In the genomic region with DNA sequence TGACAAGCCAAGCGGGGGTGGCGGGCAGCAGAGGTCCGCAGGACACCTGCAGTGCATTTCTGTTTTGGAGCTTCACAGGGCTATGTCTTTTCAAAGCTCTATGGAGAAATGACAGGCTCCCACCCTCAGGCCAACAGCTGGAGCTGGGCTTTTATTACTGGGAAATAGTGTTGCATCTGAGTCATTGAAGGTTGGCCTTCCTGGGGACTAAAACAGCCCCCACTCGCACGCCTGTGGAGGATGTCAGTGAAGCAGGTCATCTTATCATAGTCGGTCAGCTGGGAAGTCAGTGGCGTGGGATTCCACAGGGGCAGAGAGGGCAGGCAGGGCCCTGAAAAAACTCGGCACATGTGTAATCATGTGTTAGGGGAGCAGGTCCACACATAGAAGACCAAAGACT, we compare ENCODE assay signal across 16 cellular contexts. TPM values are rescaled to one million over a fixed set of nuclear protein-coding genes. Genes with fewer than 3 reads are reported as not detected.
A peak's percentile ranks its signal among the peaks of the same experiment; 100 is the strongest.
DNase-seq lines count a peak whose midpoint lies in the region; ATAC-seq and TF ChIP-seq lines count a peak whose summit lies in the region.
"Had no signal": no experiment of that assay in that cellular context is flagged by ENCODE, and none has a peak within 500 bp of the region (broad histone marks: within the 10 kb centered on the region; RNA-seq: fewer than 3 reads in every experiment).

No MANE protein-coding gene starts in this region.

- H3K4me3 ChIP-seq in AG10803 (ENCODE audit: low read length), result no peak overlapping the region
- H3K4me3 ChIP-seq in adipocyte (ENCODE audit: low read length), result no peak overlapping the region
- H3K4me3 ChIP-seq in kidney epithelial cell (ENCODE audit: low read depth, low read length), result no peak overlapping the region
- H3K4me3 ChIP-seq: GM12878 had no signal

- H3K4me3 Mint-ChIP-seq in HFFc6, result no peak overlapping the region
- H3K4me3 Mint-ChIP-seq: activated B cell treated with CpG ODN at 0.5 μM for 24 hours; activated naive CD8-positive, alpha-beta T cell treated with anti-CD3 and anti-CD28 coated beads, Interleukin-2, amount 10 ng/mL, durations not matched to agents 7 days and 5 days; B cell; stimulated activated naive CD8-positive, alpha-beta T cell treated with anti-CD3 and anti-CD28 coated beads, Interleukin-15, Interleukin-2, amounts not matched to agents 100 ng/mL and 50 ng/mL, for 24 hours had no signal

- H3K9ac ChIP-seq in adipocyte (ENCODE audit: low read length), result no peak overlapping the region
- H3K9ac ChIP-seq: KMS-11 had no signal

- ATAC-seq in GM18909 (IDR thresholded peaks at IDR 0.05; ENCODE audit: poor library complexity, unreplicated experiment) (no peak), left lobe of liver (no peak), HG03432 (IDR thresholded peaks at IDR 0.05; ENCODE audit: unreplicated experiment) (no peak), omental fat pad (ENCODE audit: low FRiP score) (no peak)
- ATAC-seq: GM12878 had no signal

- no peaks in the 10 kb centered on the region for H3K4me1 ChIP-seq in adipocyte (ENCODE audit: control insufficient read depth, insufficient read depth, low read length)

- H3K4me1 Mint-ChIP-seq in HFFc6 (ENCODE audit: low read depth), result peaks cover 38% of the 10 kb centered on the region
- H3K4me1 Mint-ChIP-seq: activated B cell treated with CpG ODN at 0.5 μM for 24 hours; activated naive CD8-positive, alpha-beta T cell treated with anti-CD3 and anti-CD28 coated beads, Interleukin-2, amount 10 ng/mL, durations not matched to agents 7 days and 5 days; B cell had no signal

- H3K9me3 ChIP-seq in adipocyte (ENCODE audit: control insufficient read depth, low read length), result no peaks in the 10 kb centered on the region

- DNase-seq in AG10803 (ENCODE audit: low read depth), result peak; percentile 42
- DNase-seq in HFFc6, result peak; percentile 69
- peak; percentile 34 for DNase-seq in adipocyte (ENCODE audit: low read depth)
- peak; percentile 34 for DNase-seq in kidney epithelial cell (ENCODE audit: low read depth)
- DNase-seq in left lobe of liver (ENCODE audit: low spot score), result no peak
- DNase-seq in omental fat pad (ENCODE audit: low spot score), result no peak
- DNase-seq: activated B cell treated with CpG ODN at 0.5 μM for 24 hours; activated CD8-positive, alpha-beta memory T cell treated with anti-CD3 and anti-CD28 coated beads, Interleukin-2, amount 50 U/mL, for 4 hours; activated naive CD8-positive, alpha-beta T cell treated with anti-CD3 and anti-CD28 coated beads, Interleukin-2, amount 10 ng/mL, durations not matched to agents 7 days and 5 days; NK-92 treated with Interleukin-12 subunit alpha and Interleukin-12 subunit beta, amount 100 ng/mL, for 24 hours had no signal

- TF ChIP-seq CTCF in AG10803 (conservative IDR thresholded peaks at IDR 0.05; ENCODE audit: low read length), result no peak
- TF ChIP-seq CTCF in HFFc6 (IDR thresholded peaks at IDR 0.05), result no peak
- TF ChIP-seq CTCF in kidney epithelial cell (IDR thresholded peaks at IDR 0.05; ENCODE audit: insufficient read depth, low read length, poor library complexity, severe bottlenecking), result no peak
- no peak for TF ChIP-seq CTCF in omental fat pad (IDR thresholded peaks at IDR 0.05)

- peaks cover 4% of the 10 kb centered on the region for H3K36me3 Mint-ChIP-seq in HFFc6 (ENCODE audit: low read depth)

- peaks cover 6% of the 10 kb centered on the region; the same call in 1 of the 2 replicates for H3K9me3 Mint-ChIP-seq in HFFc6
- H3K9me3 Mint-ChIP-seq: activated B cell treated with CpG ODN at 0.5 μM for 24 hours; activated naive CD8-positive, alpha-beta T cell treated with anti-CD3 and anti-CD28 coated beads, Interleukin-2, amount 10 ng/mL, durations not matched to agents 7 days and 5 days; stimulated activated naive CD8-positive, alpha-beta T cell treated with anti-CD3 and anti-CD28 coated beads, Interleukin-15, Interleukin-2, amounts not matched to agents 100 ng/mL and 50 ng/mL, for 24 hours had no signal

- H3K36me3 ChIP-seq in adipocyte (ENCODE audit: control insufficient read depth, insufficient read depth, low read length, severe bottlenecking) (no peaks in the 10 kb centered on the region), kidney epithelial cell (ENCODE audit: control insufficient read depth, insufficient read depth, low read length) (no peaks in the 10 kb centered on the region)

- H3K27ac Mint-ChIP-seq in HFFc6, result peak overlapping the region; percentile 32; the same call in 1 of the 2 replicates
- H3K27ac Mint-ChIP-seq: activated B cell treated with CpG ODN at 0.5 μM for 24 hours; activated naive CD8-positive, alpha-beta T cell treated with anti-CD3 and anti-CD28 coated beads, Interleukin-2, amount 10 ng/mL, durations not matched to agents 7 days and 5 days; B cell; stimulated activated naive CD8-positive, alpha-beta T cell treated with anti-CD3 and anti-CD28 coated beads, Interleukin-15, Interleukin-2, amounts not matched to agents 100 ng/mL and 50 ng/mL, for 24 hours had no signal

- no peaks in the 10 kb centered on the region for H3K27me3 ChIP-seq in adipocyte (replicated peaks; ENCODE audit: control insufficient read depth, insufficient read depth, low read length)
- no peaks in the 10 kb centered on the region for H3K27me3 ChIP-seq in kidney epithelial cell (ENCODE audit: control insufficient read depth, insufficient read depth, low read length)

- H3K27me3 Mint-ChIP-seq in HFFc6 (ENCODE audit: insufficient read depth), result no peaks in the 10 kb centered on the region; the same call in 1 of the 2 replicates
- H3K27me3 Mint-ChIP-seq: activated B cell treated with CpG ODN at 0.5 μM for 24 hours; activated naive CD8-positive, alpha-beta T cell treated with anti-CD3 and anti-CD28 coated beads, Interleukin-2, amount 10 ng/mL, durations not matched to agents 7 days and 5 days; B cell; stimulated activated naive CD8-positive, alpha-beta T cell treated with anti-CD3 and anti-CD28 coated beads, Interleukin-15, Interleukin-2, amounts not matched to agents 100 ng/mL and 50 ng/mL, for 24 hours had no signal

RNA-seq across cellular contexts. Expression of gene NTPCR, which starts 55.3 kb away (rescaled TPM):
- total RNA-seq in HFFc6 (2021; fragmentation: NEBNext Ultra II Directional; extraction: Animal tissue kit (Norgen Biotek cat#: 25700)), result 10 to 100 TPM; 25.5 to 31.8 (median 28.2) TPM
- total RNA-seq in kidney epithelial cell (46.6 and 51.0 TPM in 2 replicates), left lobe of liver (18.5 TPM), omental fat pad (10 to 100 TPM; 18.5 to 32.9 (median 25.1) TPM)

Comparison
In these comparisons a context has a peak if more than half of its experiments do, and no peak if none do; other contexts are left out.
1. DNase-seq: peak in AG10803 (single experiment), HFFc6 (single experiment), adipocyte (single experiment) and kidney epithelial cell (single experiment); none in left lobe of liver (single experiment) and omental fat pad (single experiment).